ENCODE assay signal across 7 cellular contexts in the genomic region with DNA sequence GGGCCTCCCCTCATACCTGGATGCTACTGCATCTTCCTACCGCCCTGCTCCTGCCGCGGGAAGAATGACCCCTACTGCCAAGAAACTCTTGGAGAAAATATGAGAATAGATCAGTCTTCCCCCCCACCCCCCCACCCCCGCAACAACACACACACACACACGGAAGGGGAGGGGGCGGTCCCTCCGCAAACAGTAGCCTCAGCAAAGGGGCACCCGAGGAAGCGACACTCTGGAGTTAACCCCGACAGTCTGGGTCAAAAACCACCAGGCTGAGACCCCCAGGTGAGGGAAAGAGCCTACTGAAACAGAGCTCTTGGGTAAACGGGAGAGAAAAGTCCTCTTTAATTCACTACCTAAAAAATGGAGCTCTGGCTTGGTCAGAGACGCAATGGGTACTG. TPM values are rescaled to one million over a fixed set of nuclear protein-coding genes. Genes with fewer than 3 reads are reported as not detected.
A peak's percentile ranks its signal among the peaks of the same experiment; 100 is the strongest.
DNase-seq lines count a peak whose midpoint lies in the region; ATAC-seq lines count a peak whose summit lies in the region.

No MANE protein-coding gene starts in this region.

- H3K9ac ChIP-seq in HUES6 (ENCODE audit: low read length) (peak overlapping the region; percentile 79), iPS-20b (ENCODE audit: low read depth, low read length) (peak overlapping the region; percentile 90)

- DNase-seq in activated naive CD4-positive, alpha-beta T cell treated with anti-CD3 and anti-CD28 coated beads for 36 hours = peak; percentile 39
- DNase-seq in stimulated activated naive CD8-positive, alpha-beta T cell treated with anti-CD3 and anti-CD28 coated beads, Interleukin-15, amount 100 ng/mL, for 72 hours = no peak
- DNase-seq in NOMO-1 treated with dmso at 0.1 percent for 144 hours (lab: John Stamatoyannopoulos, UW; ENCODE audit: unreplicated experiment) = no peak

- no peaks in the 10 kb centered on the region for H3K9me3 ChIP-seq in HUES6 (ENCODE audit: control insufficient read depth, insufficient read depth, low read depth, low read length)
- H3K9me3 ChIP-seq in iPS-20b (ENCODE audit: insufficient read depth, low read depth, low read length) = no peaks in the 10 kb centered on the region

- H3K27me3 ChIP-seq in HUES6 (ENCODE audit: control insufficient read depth, insufficient read depth, low read length) (no peaks in the 10 kb centered on the region), iPS-20b (ENCODE audit: insufficient read depth, low read length) (no peaks in the 10 kb centered on the region)

- H3K4me1 ChIP-seq in HUES6 (ENCODE audit: control insufficient read depth, insufficient read depth, low read length) (peaks cover 18% of the 10 kb centered on the region), iPS-20b (ENCODE audit: insufficient read depth, low read length) (peaks cover 21% of the 10 kb centered on the region)

- H3K4me1 Mint-ChIP-seq in activated naive CD4-positive, alpha-beta T cell treated with anti-CD3 and anti-CD28 coated beads for 36 hours (ENCODE audit: low read depth) = peaks cover 45% of the 10 kb centered on the region
- H3K4me1 Mint-ChIP-seq in stimulated activated naive CD8-positive, alpha-beta T cell treated with anti-CD3 and anti-CD28 coated beads, Interleukin-15, amount 100 ng/mL, for 72 hours = peaks cover 61% of the 10 kb centered on the region

- H3K9me3 Mint-ChIP-seq in activated naive CD4-positive, alpha-beta T cell treated with anti-CD3 and anti-CD28 coated beads for 36 hours = no peaks in the 10 kb centered on the region
- no peaks in the 10 kb centered on the region for H3K9me3 Mint-ChIP-seq in stimulated activated naive CD8-positive, alpha-beta T cell treated with anti-CD3 and anti-CD28 coated beads, Interleukin-15, amount 100 ng/mL, for 72 hours

- no peak for ATAC-seq in stimulated activated naive CD8-positive, alpha-beta T cell treated with anti-CD3 and anti-CD28 coated beads, Interleukin-15, amount 100 ng/mL, for 72 hours
- ATAC-seq in GM21447 (IDR thresholded peaks at IDR 0.05; ENCODE audit: unreplicated experiment) (no peak), GM21576 (IDR thresholded peaks at IDR 0.05; ENCODE audit: unreplicated experiment) (no peak)

- H3K27ac ChIP-seq in HUES6 (ENCODE audit: low read depth, low read length) (no peak overlapping the region), iPS-20b (ENCODE audit: low read length) (no peak overlapping the region)

- no peaks in the 10 kb centered on the region for H3K27me3 Mint-ChIP-seq in activated naive CD4-positive, alpha-beta T cell treated with anti-CD3 and anti-CD28 coated beads for 36 hours (ENCODE audit: low read depth)
- no peaks in the 10 kb centered on the region for H3K27me3 Mint-ChIP-seq in stimulated activated naive CD8-positive, alpha-beta T cell treated with anti-CD3 and anti-CD28 coated beads, Interleukin-15, amount 100 ng/mL, for 72 hours

- CTCF ChIA-PET in activated naive CD4-positive, alpha-beta T cell treated with anti-CD3 and anti-CD28 coated beads for 36 hours (lab: Charles Lee) = interaction anchor here (0.8 to 1.4 kb wide), 3 partner anchors 39 to 91 kb away, joined by 3 to 4 read pairs (median 3); no protein-coding TSS in a partner anchor

- peak overlapping the region; percentile 81 for H3K27ac Mint-ChIP-seq in activated naive CD4-positive, alpha-beta T cell treated with anti-CD3 and anti-CD28 coated beads for 36 hours
- H3K27ac Mint-ChIP-seq in stimulated activated naive CD8-positive, alpha-beta T cell treated with anti-CD3 and anti-CD28 coated beads, Interleukin-15, amount 100 ng/mL, for 72 hours = peak overlapping the region; percentile 95 to 99

- intact Hi-C loops in activated naive CD4-positive, alpha-beta T cell treated with anti-CD3 and anti-CD28 coated beads for 36 hours (cut with micrococcal nuclease) = no loop called here

- H3K4me3 Mint-ChIP-seq in activated naive CD4-positive, alpha-beta T cell treated with anti-CD3 and anti-CD28 coated beads for 36 hours = peak overlapping the region; percentile 91
- peak overlapping the region; percentile 96 to 97 for H3K4me3 Mint-ChIP-seq in stimulated activated naive CD8-positive, alpha-beta T cell treated with anti-CD3 and anti-CD28 coated beads, Interleukin-15, amount 100 ng/mL, for 72 hours

- peaks cover 11% of the 10 kb centered on the region for H3K36me3 Mint-ChIP-seq in activated naive CD4-positive, alpha-beta T cell treated with anti-CD3 and anti-CD28 coated beads for 36 hours (ENCODE audit: low read depth)

- H3K4me3 ChIP-seq in HUES6 (ENCODE audit: low read depth, low read length) (peak overlapping the region; percentile 90), iPS-20b (ENCODE audit: low read length) (peak overlapping the region; percentile 82)

- H3K36me3 ChIP-seq in HUES6 (ENCODE audit: control insufficient read depth, insufficient read depth, low read length) = peaks cover 27% of the 10 kb centered on the region
- peaks cover 34% of the 10 kb centered on the region for H3K36me3 ChIP-seq in iPS-20b (ENCODE audit: insufficient read depth, low read depth, low read length)

RNA-seq across cellular contexts. Expression of a gene that starts 1.2 kb away (rescaled TPM):
- total RNA-seq in activated naive CD4-positive, alpha-beta T cell treated with anti-CD3 and anti-CD28 coated beads for 36 hours = 10 to 100 TPM; 11.3 to 11.9 TPM

RNA-seq across cellular contexts. Expression of a gene that starts 33.1 kb away (rescaled TPM):
- total RNA-seq in activated naive CD4-positive, alpha-beta T cell treated with anti-CD3 and anti-CD28 coated beads for 36 hours = 10 to 100 TPM; 51.0 to 59.2 TPM

RNA-seq across cellular contexts. Expression of a gene that starts 34.1 kb away (rescaled TPM):
- under 1 TPM; 0.49 to 0.83 TPM for total RNA-seq in activated naive CD4-positive, alpha-beta T cell treated with anti-CD3 and anti-CD28 coated beads for 36 hours

RNA-seq across cellular contexts. Expression of a gene that starts 54.6 kb away (rescaled TPM):
- 10 to 100 TPM; 21.7 to 22.1 TPM for total RNA-seq in activated naive CD4-positive, alpha-beta T cell treated with anti-CD3 and anti-CD28 coated beads for 36 hours
